In genomic region chr10:93193886-93194285, GRCh38 we compare ENCODE assay signal across 19 cellular contexts.
DNase-seq lines count a peak whose midpoint lies in the region; ATAC-seq and TF ChIP-seq lines count a peak whose summit lies in the region.
"Had no signal": no experiment of that assay in that cellular context is flagged by ENCODE, and none has a peak within 500 bp of the region (broad histone marks: within the 10 kb centered on the region; RNA-seq: fewer than 3 reads in every experiment).

No MANE protein-coding gene starts in this region.

- H3K4me1 Mint-ChIP-seq in glutamatergic neuron (ENCODE audit: low read depth, unreplicated experiment) = peaks cover 10% of the 10 kb centered on the region
- peaks cover 21% of the 10 kb centered on the region for H3K4me1 Mint-ChIP-seq in nephron

- WGBS in transverse colon (ENCODE audit: low coverage in 1 of 2), 2 donors = 70 to 86% methylated on average over 6 of the region's 6 CpGs

- H3K36me3 Mint-ChIP-seq in glutamatergic neuron (ENCODE audit: unreplicated experiment) = no peaks in the 10 kb centered on the region
- H3K36me3 Mint-ChIP-seq in nephron (ENCODE audit: low read depth) = no peaks in the 10 kb centered on the region

- TF ChIP-seq POLR2A in transverse colon (IDR thresholded peaks at IDR 0.05) = no peak

- ATAC-seq in GM19452 (IDR thresholded peaks at IDR 0.05; ENCODE audit: unreplicated experiment) = no peak
- ATAC-seq: HCT116 had no signal

- no peak overlapping the region for H3K27ac ChIP-seq in transverse colon
- H3K27ac ChIP-seq: C4-2B had no signal

- in situ Hi-C loops in transverse colon (cut with MboI; ENCODE audit: low pct_ligation_motif_present in 1 of 4, low pct_unique_long_range_greater_than_20kb in 1 of 4, low sequenced_read_pairs in 3 of 4) = no loop called here

- H3K4me3 Mint-ChIP-seq in glutamatergic neuron (ENCODE audit: unreplicated experiment) (peak overlapping the region; percentile 7), nephron (no peak overlapping the region)
- H3K4me3 Mint-ChIP-seq: CD4-positive, alpha-beta T cell; HFFc6 had no signal

- H3K4me3 ChIP-seq in adipocyte (ENCODE audit: low read length) = no peak overlapping the region
- H3K4me3 ChIP-seq in transverse colon = no peak overlapping the region

- H3K4me1 ChIP-seq in adipocyte (ENCODE audit: control insufficient read depth, insufficient read depth, low read length) (peaks cover 15% of the 10 kb centered on the region), transverse colon (peaks cover 0 to 15% (median 4%) of the 10 kb centered on the region in 4 donors)
- H3K4me1 ChIP-seq: Caco-2 had no signal

- intact Hi-C loops in transverse colon (cut with DNase I; ENCODE audit: low total_unique reads) = no loop called here

- no peak overlapping the region for H3K9ac ChIP-seq in adipocyte (ENCODE audit: low read length)

- H3K9me3 ChIP-seq in adipocyte (ENCODE audit: control insufficient read depth, low read length) = no peaks in the 10 kb centered on the region
- H3K9me3 ChIP-seq in transverse colon = no peaks in the 10 kb centered on the region
- H3K9me3 ChIP-seq: Caco-2 had no signal

- H3K27me3 ChIP-seq in adipocyte (replicated peaks; ENCODE audit: control insufficient read depth, insufficient read depth, low read length) (no peaks in the 10 kb centered on the region), transverse colon (no peaks in the 10 kb centered on the region)

- peak overlapping the region; percentile 45 for H3K27ac Mint-ChIP-seq in glutamatergic neuron (ENCODE audit: unreplicated experiment)
- H3K27ac Mint-ChIP-seq in nephron = peak overlapping the region in 2 of 3 experiments; percentile 3 to 43
- H3K27ac Mint-ChIP-seq: CD4-positive, alpha-beta T cell; HFFc6 had no signal

- H3K36me3 ChIP-seq in adipocyte (ENCODE audit: control insufficient read depth, insufficient read depth, low read length, severe bottlenecking) (no peaks in the 10 kb centered on the region), transverse colon (no peaks in the 10 kb centered on the region)

- TF ChIP-seq CTCF in glutamatergic neuron (IDR thresholded peaks at IDR 0.05; ENCODE audit: partially characterized antibody, unreplicated experiment) (no peak), nephron (IDR thresholded peaks at IDR 0.05; ENCODE audit: unreplicated experiment in 3 of 3) (no peak), transverse colon (IDR thresholded peaks at IDR 0.05) (no peak)

- DNase-seq in EH (ENCODE audit: low read depth) (peak; percentile 8), adipocyte (ENCODE audit: low read depth) (peak; percentile 17), glutamatergic neuron (no peak), transverse colon (no peak), SIG-M5 (lab: John Stamatoyannopoulos, UW) (no peak), iPS-NIHi7 (ENCODE audit: extremely low spot score) (no peak)
- DNase-seq: ACHN; AML-193; Caco-2; CD4-positive, alpha-beta T cell; GDM1; GOT3; H7; HFFc6; IMR-90 had no signal

- H3K27me3 Mint-ChIP-seq in glutamatergic neuron (ENCODE audit: unreplicated experiment) = peaks cover 2% of the 10 kb centered on the region
- H3K27me3 Mint-ChIP-seq in nephron (ENCODE audit: low read depth) = peaks cover 4% of the 10 kb centered on the region

- TF ChIP-seq EP300 in transverse colon (IDR thresholded peaks at IDR 0.05; ENCODE audit: low read depth) = no peak

- no peaks in the 10 kb centered on the region for H3K9me3 Mint-ChIP-seq in glutamatergic neuron (ENCODE audit: unreplicated experiment)
- no peaks in the 10 kb centered on the region for H3K9me3 Mint-ChIP-seq in nephron
- H3K9me3 Mint-ChIP-seq: CD4-positive, alpha-beta T cell; HFFc6 had no signal

Comparison
In these comparisons a context has a peak if more than half of its experiments do, and no peak if none do; other contexts are left out.
1. DNase-seq: peak in EH (single experiment) and adipocyte (single experiment); none in glutamatergic neuron (single experiment), transverse colon (single experiment), SIG-M5 (single experiment) and iPS-NIHi7 (single experiment).